10 cellular contexts compared by ENCODE assay signal in genomic region chr12:68899251-68899771, GRCh38. TPM values are rescaled to one million over a fixed set of nuclear protein-coding genes. Genes with fewer than 3 reads are reported as not detected.
DNase-seq lines count a peak whose midpoint lies in the region; ATAC-seq and TF ChIP-seq lines count a peak whose summit lies in the region.
"Had no signal": no experiment of that assay in that cellular context is flagged by ENCODE, and none has a peak within 500 bp of the region (broad histone marks: within the 10 kb centered on the region; RNA-seq: fewer than 3 reads in every experiment).

No MANE protein-coding gene starts in this region.

- H4K20me1 ChIP-seq in GM23338 (replicated peaks; ENCODE audit: insufficient read depth) = no peaks in the 10 kb centered on the region

- no peaks in the 10 kb centered on the region for H3K9me3 ChIP-seq in neuronal stem cell (replicated peaks in 1 of 2; ENCODE audit: control insufficient read depth in 2 of 2, insufficient read depth in 1 of 2, low read depth in 1 of 2, low read length in 2 of 2)
- H3K9me3 ChIP-seq: heart left ventricle had no signal

- no peaks in the 10 kb centered on the region for H3K36me3 Mint-ChIP-seq in GM23338 (ENCODE audit: low read depth)

- H3K79me1 ChIP-seq in neuronal stem cell (ENCODE audit: low read depth, low read length) = no peaks in the 10 kb centered on the region

- POLR2A ChIA-PET in RWPE1 (lab: Yijun Ruan, JAX; ENCODE audit: low non-redundant PET) = no interaction called here

- no peaks in the 10 kb centered on the region for H3K36me3 ChIP-seq in GM23338 (ENCODE audit: insufficient read depth)
- no peaks in the 10 kb centered on the region for H3K36me3 ChIP-seq in neuronal stem cell (replicated peaks in 1 of 2; ENCODE audit: control insufficient read depth in 2 of 2, insufficient read depth in 2 of 2, low read length in 2 of 2)
- H3K36me3 ChIP-seq: heart left ventricle had no signal

- no peak overlapping the region for H3K4me3 Mint-ChIP-seq in GM23338

- no peak overlapping the region for H2BK5ac ChIP-seq in neuronal stem cell (ENCODE audit: low read length)

- H2BK120ac ChIP-seq in neuronal stem cell (ENCODE audit: low read depth, low read length) = no peak overlapping the region

- no peak overlapping the region for H3K4me2 ChIP-seq in GM23338
- no peak overlapping the region for H3K4me2 ChIP-seq in neuronal stem cell (ENCODE audit: insufficient read depth, low read length, poor library complexity, severe bottlenecking)

- H3K4me1 Mint-ChIP-seq in GM23338 = peaks cover 7% of the 10 kb centered on the region; the same call in 2 of the 3 replicates

- no peaks in the 10 kb centered on the region for H3K9me3 Mint-ChIP-seq in GM23338

- H2AFZ ChIP-seq in GM23338 = peak overlapping the region; percentile 39; the same call in 1 of the 2 replicates
- no peak overlapping the region for H2AFZ ChIP-seq in neuronal stem cell (ENCODE audit: low read length)

- no peak overlapping the region for H3K4ac ChIP-seq in neuronal stem cell (ENCODE audit: low read length)

- no peaks in the 10 kb centered on the region for H3K79me2 ChIP-seq in GM23338 (replicated peaks; ENCODE audit: insufficient read depth)

- no peak overlapping the region for H3K23ac ChIP-seq in neuronal stem cell (ENCODE audit: low read depth, low read length, poor library complexity)

- H3K27ac ChIP-seq in GM23338 (ENCODE audit: low read depth) (no peak overlapping the region), RWPE1 (no peak overlapping the region), neuronal stem cell (replicated peaks; ENCODE audit: low read length) (no peak overlapping the region)
- H3K27ac ChIP-seq: heart left ventricle had no signal

- H4K91ac ChIP-seq in neuronal stem cell (ENCODE audit: low read depth, low read length, poor library complexity) = no peak overlapping the region

- no peak overlapping the region for H4K8ac ChIP-seq in neuronal stem cell (ENCODE audit: low read depth, low read length)

- H3K27me3 ChIP-seq in GM23338 (ENCODE audit: insufficient read depth) (no peaks in the 10 kb centered on the region), neuronal stem cell (ENCODE audit: control insufficient read depth in 3 of 3, insufficient read depth in 3 of 3, low read depth in 1 of 3, low read length in 3 of 3) (peaks cover 0 to 5% (median 0%) of the 10 kb centered on the region in 3 experiments)
- H3K27me3 ChIP-seq: heart left ventricle had no signal

- CTCF ChIA-PET in RWPE1 (lab: Yijun Ruan, JAX) = interaction anchor here (0.6 to 0.9 kb wide), 2 partner anchors 9 to 171 kb away, joined by 3 read pairs; no protein-coding TSS in a partner anchor

- no peak overlapping the region for H3K27ac Mint-ChIP-seq in GM23338

- no peaks in the 10 kb centered on the region for H3K4me1 ChIP-seq in GM23338 (ENCODE audit: insufficient read depth)
- no peaks in the 10 kb centered on the region for H3K4me1 ChIP-seq in neuronal stem cell (ENCODE audit: control insufficient read depth in 2 of 2, insufficient read depth in 1 of 2, low read depth in 1 of 2, low read length in 2 of 2)

- no CpG with 5 or more reads among the region's 4 CpGs for WGBS in neuronal stem cell (ENCODE audit: extremely low coverage in 2 of 2, insufficient read length in 2 of 2, insufficient replicate concordance in 1 of 2), 2 donors

- peak in 1 of 2 experiments; percentile 48; a peak in 2 of 4 replicates for TF ChIP-seq CTCF in GM23338 (conservative IDR thresholded peaks at IDR 0.05; ENCODE audit: low read depth in 2 of 2)
- TF ChIP-seq CTCF in RWPE1 (conservative IDR thresholded peaks at IDR 0.05; ENCODE audit: low read depth) = no peak; the same call in 1 of the 2 replicates

- ATAC-seq in GM23338 = no peak; the same call in 2 of the 3 replicates
- ATAC-seq in HG03571 (IDR thresholded peaks at IDR 0.05; ENCODE audit: unreplicated experiment) = no peak
- ATAC-seq in HG02852 (IDR thresholded peaks at IDR 0.05; ENCODE audit: unreplicated experiment) = no peak
- ATAC-seq: heart left ventricle had no signal

- no peak overlapping the region for H2BK15ac ChIP-seq in neuronal stem cell (ENCODE audit: low read length)

- no peak overlapping the region for H3K9ac ChIP-seq in neuronal stem cell (ENCODE audit: low read depth, low read length, poor library complexity)

- H3K9me2 ChIP-seq in GM23338 (ENCODE audit: insufficient read depth) = no peaks in the 10 kb centered on the region

- H3K18ac ChIP-seq in neuronal stem cell (ENCODE audit: low read length) = no peak overlapping the region

- no peak for DNase-seq in GM23338 (ENCODE audit: low spot score)
- DNase-seq in RWPE1 (ENCODE audit: low spot score) = peak; percentile 41
- peak; percentile 85 for DNase-seq in glomerular visceral epithelial cell (ENCODE audit: extremely low spot score)
- DNase-seq in skeletal muscle cell (ENCODE audit: low read depth) = peak; percentile 88
- no peak for DNase-seq in neuronal stem cell (ENCODE audit: low spot score)
- DNase-seq in hepatic stellate cell (ENCODE audit: low spot score) = no peak
- DNase-seq: activated T-cell treated with anti-CD3 and anti-CD28 coated beads, Interleukin-2, amount 50 U/mL, for 1 hour had no signal

- no peaks in the 10 kb centered on the region for H3K27me3 Mint-ChIP-seq in GM23338 (ENCODE audit: insufficient read depth, low read depth, poor library complexity)

- H3K14ac ChIP-seq in neuronal stem cell (ENCODE audit: low read length) = no peak overlapping the region

- H3F3A ChIP-seq in GM23338 (replicated peaks; ENCODE audit: low read depth) = no peaks in the 10 kb centered on the region

- H3K4me3 ChIP-seq in GM23338 (no peak overlapping the region), skeletal muscle cell (ENCODE audit: low read depth, low read length) (no peak overlapping the region), neuronal stem cell (ENCODE audit: low read length in 2 of 2) (no peak overlapping the region)
- H3K4me3 ChIP-seq: heart left ventricle had no signal

- no peak overlapping the region for H2AK5ac ChIP-seq in neuronal stem cell (ENCODE audit: low read depth, low read length)

- H2BK12ac ChIP-seq in neuronal stem cell (ENCODE audit: low read length) = no peak overlapping the region

TF ChIP-seq in GM23338, 12 proteins besides CTCF, POLR2A, EP300 and RAD21:
- TF ChIP-seq ETS1 (IDR thresholded peaks at IDR 0.05) = no peak
- TF ChIP-seq CREB1 (CRISPR knock-in tag; IDR thresholded peaks at IDR 0.05; ENCODE audit: low read depth) = no peak
- TF ChIP-seq EZH2 (IDR thresholded peaks at IDR 0.05; ENCODE audit: low read depth, unreplicated experiment) = no peak
- no peak for TF ChIP-seq EZH2phosphoT487 (IDR thresholded peaks at IDR 0.05; ENCODE audit: unreplicated experiment)

RNA-seq across cellular contexts. Expression of gene CPM, which starts 33.7 kb away (rescaled TPM):
- total RNA-seq in GM23338 (2014; rRNA removed; shearing (Covaris generic)) = 0.16 and 5.8 TPM in 2 replicates
- polyA plus RNA-seq in GM23338 (2016; fragmentation: Nextera tagmentation; extraction: Ambion mirVana) = 0.37 and 0.49 TPM in 2 replicates
- polyA plus RNA-seq in neuronal stem cell (2013, experiment 1 of 2) = 0.22 TPM
- 0.15 TPM for polyA plus RNA-seq in neuronal stem cell (2013, experiment 2 of 2)

Comparison
In these comparisons a context has a peak if more than half of its experiments do, and no peak if none do; other contexts are left out.
1. DNase-seq: peak in RWPE1 (single experiment), glomerular visceral epithelial cell (single experiment) and skeletal muscle cell (single experiment); none in GM23338 (single experiment), neuronal stem cell (single experiment) and hepatic stellate cell (single experiment).